ENCODE assay signal across 7 cellular contexts in the genomic region with DNA sequence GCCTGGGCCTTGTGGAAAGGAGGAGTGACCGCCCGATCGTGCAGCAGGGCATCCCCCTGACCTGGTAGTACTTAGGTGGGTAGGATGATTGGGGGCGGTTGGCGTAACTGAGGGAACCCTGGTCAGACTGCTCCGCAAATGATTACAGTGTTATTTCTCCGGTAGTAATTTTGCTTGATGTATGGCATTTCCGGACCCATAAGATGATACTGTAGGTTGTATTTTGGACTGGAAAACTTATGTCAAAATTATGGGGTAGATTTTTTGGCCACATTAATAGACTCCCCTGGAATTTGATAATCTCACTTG. TPM values are rescaled to one million over a fixed set of nuclear protein-coding genes. Genes with fewer than 3 reads are reported as not detected.
DNase-seq lines count a peak whose midpoint lies in the region; ATAC-seq and TF ChIP-seq lines count a peak whose summit lies in the region.

No MANE protein-coding gene starts in this region.

- H3K27me3 ChIP-seq in H7 (ENCODE audit: control insufficient read depth, insufficient read depth, low read length) (no peaks in the 10 kb centered on the region), right cardiac atrium (ENCODE audit: control insufficient read depth, insufficient read depth) (no peaks in the 10 kb centered on the region)

- TF ChIP-seq CTCF in WI38 (IDR thresholded peaks at IDR 0.05; ENCODE audit: low read depth, low read length), result no peak

- H3K4me3 ChIP-seq in H7 (ENCODE audit: insufficient read depth, low read depth, low read length) (peak overlapping the region; percentile 98), WI38 (ENCODE audit: low read depth, low read length) (peak overlapping the region; percentile 92), right cardiac atrium (ENCODE audit: low read length) (peak overlapping the region; percentile 93)

- H3K36me3 Mint-ChIP-seq in stimulated activated naive B cell treated with anti-CD40 and anti-IgM and Interleukin-4, amounts not matched to agents 10 μg/mL and 1 μg/mL and 100 μg/mL, for 72 hours, result peaks cover 0 to 1% of the 10 kb centered on the region in 2 donors

- peaks cover 0 to 2% of the 10 kb centered on the region in 2 donors for H3K9me3 Mint-ChIP-seq in stimulated activated naive B cell treated with anti-CD40 and anti-IgM and Interleukin-4, amounts not matched to agents 10 μg/mL and 1 μg/mL and 100 μg/mL, for 72 hours

- H3K27ac ChIP-seq in right cardiac atrium (ENCODE audit: low read length), result peak overlapping the region; percentile 94

- no peaks in the 10 kb centered on the region for H3K36me3 ChIP-seq in H7 (replicated peaks; ENCODE audit: control insufficient read depth, insufficient read depth, low read length)

- H3K4me3 Mint-ChIP-seq in stimulated activated naive B cell treated with anti-CD40 and anti-IgM and Interleukin-4, amounts not matched to agents 10 μg/mL and 1 μg/mL and 100 μg/mL, for 72 hours, result peak overlapping the region; percentile 83 to 94

- 1% methylated on average over 8 of the region's 8 CpGs for WGBS in right cardiac atrium

- no peaks in the 10 kb centered on the region for H3K4me1 ChIP-seq in right cardiac atrium (ENCODE audit: control insufficient read depth, insufficient read depth, low read length)

- H3K27me3 Mint-ChIP-seq in stimulated activated naive B cell treated with anti-CD40 and anti-IgM and Interleukin-4, amounts not matched to agents 10 μg/mL and 1 μg/mL and 100 μg/mL, for 72 hours, result no peaks in the 10 kb centered on the region

- no peak for ATAC-seq in right cardiac atrium
- peak; percentile 15 to 24 for ATAC-seq in stimulated activated naive B cell treated with anti-CD40 and anti-IgM and Interleukin-4, amounts not matched to agents 10 μg/mL and 1 μg/mL and 100 μg/mL, for 72 hours (replicated peaks)
- ATAC-seq in GM21526 (IDR thresholded peaks at IDR 0.05; ENCODE audit: low FRiP score, unreplicated experiment), result no peak

- intact Hi-C loops in right cardiac atrium (cut with DNase I), result loop anchor here in 1 of 4 donors (10.0 kb wide), 1 partner anchor 111 kb away; no protein-coding TSS in a partner anchor

- peak overlapping the region; percentile 93 for H3K27ac Mint-ChIP-seq in stimulated activated naive B cell treated with anti-CD40 and anti-IgM and Interleukin-4, amounts not matched to agents 10 μg/mL and 1 μg/mL and 100 μg/mL, for 72 hours

- H3K9me3 ChIP-seq in right cardiac atrium (ENCODE audit: control insufficient read depth, low read length), result no peaks in the 10 kb centered on the region

- no peak for DNase-seq in H7
- no peak for DNase-seq in right cardiac atrium
- DNase-seq in stimulated activated naive B cell treated with anti-CD40 and anti-IgM and Interleukin-4, amounts not matched to agents 10 μg/mL and 1 μg/mL and 100 μg/mL, for 72 hours, result no peak
- no peak for DNase-seq in putamen (ENCODE audit: low spot score)
- no peak for DNase-seq in NOMO-1 treated with DMSO at 0.1 percent for 48 hours (lab: John Stamatoyannopoulos, UW; ENCODE audit: unreplicated experiment)

- H3K4me1 Mint-ChIP-seq in stimulated activated naive B cell treated with anti-CD40 and anti-IgM and Interleukin-4, amounts not matched to agents 10 μg/mL and 1 μg/mL and 100 μg/mL, for 72 hours, result peaks cover 6 to 17% of the 10 kb centered on the region in 2 donors

RNA-seq across cellular contexts. Expression of gene MTMR3, which starts 0.8 kb away (rescaled TPM):
- total RNA-seq in H7 (2014; rRNA removed; shearing (Covaris generic)), result 16.7 and 19.6 TPM in 2 replicates
- total RNA-seq in right cardiac atrium, result 10 to 100 TPM; 30.3 to 38.0 (median 33.6) TPM
- polyA plus RNA-seq in right cardiac atrium, result 9.5 TPM

RNA-seq across cellular contexts. Expression of gene ASCC2, which starts 45.7 kb away (rescaled TPM):
- total RNA-seq in H7 (2014; rRNA removed; shearing (Covaris generic)), result 26.7 and 27.2 TPM in 2 replicates
- total RNA-seq in right cardiac atrium, result 10 to 100 TPM; 31.2 to 41.4 (median 40.2) TPM
- polyA plus RNA-seq in right cardiac atrium, result 29.2 TPM

Comparison
In these comparisons a context has a peak if more than half of its experiments do, and no peak if none do; other contexts are left out.
1. ATAC-seq: peak in stimulated activated naive B cell treated with anti-CD40 and anti-IgM and Interleukin-4, amounts not matched to agents 10 μg/mL and 1 μg/mL and 100 μg/mL, for 72 hours (2 of 2); none in right cardiac atrium (0 of 2) and GM21526 (single experiment).
2. Peak in every context shown above with its lines, with median percentiles within 50 percentile points of each other: H3K4me3 ChIP-seq.